Comparison of ENCODE assay signal across 15 cellular contexts in genomic region chr17:63932721-63933120, GRCh38. TPM values are rescaled to one million over a fixed set of nuclear protein-coding genes. Genes with fewer than 3 reads are reported as not detected.
DNase-seq lines count a peak whose midpoint lies in the region; ATAC-seq and TF ChIP-seq lines count a peak whose summit lies in the region.
"Had no signal": no experiment of that assay in that cellular context is flagged by ENCODE, and none has a peak within 500 bp of the region (broad histone marks: within the 10 kb centered on the region; RNA-seq: fewer than 3 reads in every experiment).

No MANE protein-coding gene starts in this region.

- no peak for DNase-seq in activated naive CD4-positive, alpha-beta T cell treated with anti-CD3 and anti-CD28 coated beads, Interleukin-2, amount 10 ng/mL, durations not matched to agents 7 days and 5 days
- no peak for DNase-seq in activated naive CD4-positive, alpha-beta T cell (lab: John Stamatoyannopoulos, UW)
- DNase-seq in T-helper 17 cell (no peak), osteoblast (ENCODE audit: insufficient read length, low spot score, missing footprints) (peak; percentile 71), NCI-H1436 (lab: John Stamatoyannopoulos, UW) (no peak), D341Med (ENCODE audit: low spot score) (no peak), GM23338 (ENCODE audit: low spot score) (no peak)
- DNase-seq: aorta, hypothalamus, mesenchymal stem cell, NCI-H1694 treated with DMSO at 0.1 percent for 48 hours, PC-9 had no signal

- H3K79me2 ChIP-seq in osteoblast (ENCODE audit: insufficient read depth, low read length) (no peaks in the 10 kb centered on the region), GM23338 (replicated peaks; ENCODE audit: insufficient read depth) (no peaks in the 10 kb centered on the region)

- no peak overlapping the region for H2AFZ ChIP-seq in osteoblast (ENCODE audit: low read length)
- H2AFZ ChIP-seq in GM23338 = no peak overlapping the region
- H2AFZ ChIP-seq: PC-9 had no signal

- H3K36me3 Mint-ChIP-seq in activated naive CD4-positive, alpha-beta T cell treated with anti-CD3 and anti-CD28 coated beads, Interleukin-2, amount 10 ng/mL, durations not matched to agents 7 days and 5 days = peaks cover 11% of the 10 kb centered on the region
- peaks cover 2% of the 10 kb centered on the region for H3K36me3 Mint-ChIP-seq in T-helper 17 cell (ENCODE audit: low read depth)
- H3K36me3 Mint-ChIP-seq in GM23338 (ENCODE audit: low read depth) = no peaks in the 10 kb centered on the region

- peak; percentile 6 for ATAC-seq in HG02571 (IDR thresholded peaks at IDR 0.05; ENCODE audit: unreplicated experiment)
- no peak for ATAC-seq in T-helper 17 cell
- ATAC-seq in GM23338 = no peak

- H3K4me3 ChIP-seq in osteoblast (ENCODE audit: insufficient read depth, low read length) = no peak overlapping the region
- H3K4me3 ChIP-seq in GM23338 = no peak overlapping the region
- H3K4me3 ChIP-seq: PC-9 had no signal

- H3F3A ChIP-seq in GM23338 (replicated peaks; ENCODE audit: low read depth) = no peaks in the 10 kb centered on the region

- CTCF ChIA-PET in activated naive CD4-positive, alpha-beta T cell treated with anti-CD3 and anti-CD28 coated beads, Interleukin-2, amount 10 ng/mL, durations not matched to agents 7 days and 5 days (lab: Charles Lee) = interaction anchor here (0.9 to 5.9 kb wide), 9 partner anchors 14 to 349 kb away, joined by 3 to 39 read pairs (median 7); partner anchors contain the start of genes CSHL1 and GH1

- H3K9me3 ChIP-seq in T-helper 17 cell (ENCODE audit: control insufficient read depth, low read length, poor library complexity, severe bottlenecking) (no peaks in the 10 kb centered on the region), osteoblast (ENCODE audit: low read depth, low read length) (no peaks in the 10 kb centered on the region)

- H3K4me1 Mint-ChIP-seq in activated naive CD4-positive, alpha-beta T cell treated with anti-CD3 and anti-CD28 coated beads, Interleukin-2, amount 10 ng/mL, durations not matched to agents 7 days and 5 days = peaks cover 32% of the 10 kb centered on the region
- peaks cover 21% of the 10 kb centered on the region for H3K4me1 Mint-ChIP-seq in T-helper 17 cell
- H3K4me1 Mint-ChIP-seq in GM23338 = peaks cover 17% of the 10 kb centered on the region

- H3K9me3 Mint-ChIP-seq in activated naive CD4-positive, alpha-beta T cell treated with anti-CD3 and anti-CD28 coated beads, Interleukin-2, amount 10 ng/mL, durations not matched to agents 7 days and 5 days = no peaks in the 10 kb centered on the region
- no peaks in the 10 kb centered on the region for H3K9me3 Mint-ChIP-seq in GM23338

- H3K9me2 ChIP-seq in GM23338 (ENCODE audit: insufficient read depth) = no peaks in the 10 kb centered on the region

- no peak overlapping the region for H3K4me2 ChIP-seq in osteoblast (ENCODE audit: insufficient read depth, low read length)
- H3K4me2 ChIP-seq in GM23338 = no peak overlapping the region
- H3K4me2 ChIP-seq: PC-9 had no signal

- no peaks in the 10 kb centered on the region for H3K36me3 ChIP-seq in osteoblast (ENCODE audit: insufficient read depth, low read length)
- H3K36me3 ChIP-seq in GM23338 (ENCODE audit: insufficient read depth) = no peaks in the 10 kb centered on the region

- H3K27ac Mint-ChIP-seq in activated naive CD4-positive, alpha-beta T cell treated with anti-CD3 and anti-CD28 coated beads, Interleukin-2, amount 10 ng/mL, durations not matched to agents 7 days and 5 days = peak overlapping the region; percentile 90
- H3K27ac Mint-ChIP-seq in T-helper 17 cell = peak overlapping the region; percentile 87
- no peak overlapping the region for H3K27ac Mint-ChIP-seq in GM23338

- peaks cover 2% of the 10 kb centered on the region for H3K27me3 ChIP-seq in osteoblast (ENCODE audit: insufficient read depth, low read length)
- no peaks in the 10 kb centered on the region for H3K27me3 ChIP-seq in GM23338 (ENCODE audit: insufficient read depth)

- H3K27ac ChIP-seq in osteoblast (ENCODE audit: low read depth, low read length) = no peak overlapping the region
- H3K27ac ChIP-seq in GM23338 (ENCODE audit: low read depth) = no peak overlapping the region
- H3K27ac ChIP-seq: PC-9 had no signal

- H3K4me3 Mint-ChIP-seq in activated naive CD4-positive, alpha-beta T cell treated with anti-CD3 and anti-CD28 coated beads, Interleukin-2, amount 10 ng/mL, durations not matched to agents 7 days and 5 days = peak overlapping the region; percentile 93
- H3K4me3 Mint-ChIP-seq in T-helper 17 cell (peak overlapping the region; percentile 96), GM23338 (no peak overlapping the region)

- TF ChIP-seq CTCF in osteoblast (IDR thresholded peaks at IDR 0.05; ENCODE audit: extremely low read depth, low read depth, low read length) = no peak
- TF ChIP-seq CTCF in GM23338 (conservative IDR thresholded peaks at IDR 0.05; ENCODE audit: low read depth in 2 of 2) = no peak

- H3K27me3 Mint-ChIP-seq in activated naive CD4-positive, alpha-beta T cell treated with anti-CD3 and anti-CD28 coated beads, Interleukin-2, amount 10 ng/mL, durations not matched to agents 7 days and 5 days = peaks cover 43% of the 10 kb centered on the region
- H3K27me3 Mint-ChIP-seq in T-helper 17 cell (no peaks in the 10 kb centered on the region), GM23338 (ENCODE audit: insufficient read depth, low read depth, poor library complexity) (peaks cover 8% of the 10 kb centered on the region)

- H3K4me1 ChIP-seq in osteoblast (ENCODE audit: insufficient read depth, low read length) (no peaks in the 10 kb centered on the region), GM23338 (ENCODE audit: insufficient read depth) (peaks cover 14% of the 10 kb centered on the region; the same call in 1 of the 2 replicates)

- no peaks in the 10 kb centered on the region for H4K20me1 ChIP-seq in osteoblast (ENCODE audit: insufficient read depth, low read length)
- no peaks in the 10 kb centered on the region for H4K20me1 ChIP-seq in GM23338 (replicated peaks; ENCODE audit: insufficient read depth)

TF ChIP-seq in GM23338, 12 proteins besides CTCF, POLR2A, EP300 and RAD21:
- TF ChIP-seq EZH2 (IDR thresholded peaks at IDR 0.05; ENCODE audit: low read depth, unreplicated experiment) (no peak), POLR2AphosphoS5 (IDR thresholded peaks at IDR 0.05; ENCODE audit: low read depth) (no peak)
TF ChIP-seq in GM23338: peak in this region for 0.

RNA-seq across cellular contexts. Expression of gene CD79B, which starts 0.6 kb away (rescaled TPM):
- total RNA-seq in T-helper 17 cell = 10 to 100 TPM; 19.5 to 31.1 TPM
- total RNA-seq in osteoblast = 0.36 and 0.59 TPM in 2 replicates
- total RNA-seq in GM23338 (2014; rRNA removed; shearing (Covaris generic)) = 1.3 and 3.0 TPM in 2 replicates
- polyA plus RNA-seq in GM23338 (2016; fragmentation: Nextera tagmentation; extraction: Ambion mirVana) = 1.5 and 2.5 TPM in 2 replicates
- total RNA-seq: PC-9, renal cortical epithelial cell had no signal

RNA-seq across cellular contexts. Expression of gene GH1, which starts 14.1 kb away (rescaled TPM):
- not detected for total RNA-seq in T-helper 17 cell
- not detected in 2 replicates for total RNA-seq in osteoblast
- not detected in 2 replicates for total RNA-seq in GM23338 (2014; rRNA removed; shearing (Covaris generic))
- polyA plus RNA-seq in GM23338 (2016; fragmentation: Nextera tagmentation; extraction: Ambion mirVana) = 0.57 TPM in 1 of 2 replicates, not detected in the other
- total RNA-seq: aorta, PC-9, renal cortical epithelial cell, urinary bladder had no signal
- polyA plus RNA-seq: aorta had no signal

RNA-seq across cellular contexts. Expression of gene CSHL1, which starts 21.7 kb away (rescaled TPM):
- total RNA-seq in T-helper 17 cell (not detected), osteoblast (not detected in 2 replicates)
- total RNA-seq in GM23338 (2014; rRNA removed; shearing (Covaris generic)) = not detected in 2 replicates
- 0.44 TPM in 1 of 2 replicates, not detected in the other for polyA plus RNA-seq in GM23338 (2016; fragmentation: Nextera tagmentation; extraction: Ambion mirVana)
- total RNA-seq: aorta, PC-9, renal cortical epithelial cell, urinary bladder had no signal
- polyA plus RNA-seq: aorta, urinary bladder had no signal

RNA-seq across cellular contexts. Expression of gene CSH1, which starts 36.3 kb away (rescaled TPM):
- total RNA-seq in T-helper 17 cell (10 to 100 TPM in 1 of 2 donors, 1 to 10 TPM in 1; 9.9 to 11.3 TPM), osteoblast (not detected in 2 replicates)
- not detected in 2 replicates for total RNA-seq in GM23338 (2014; rRNA removed; shearing (Covaris generic))
- 0.68 TPM in 1 of 2 replicates, not detected in the other for polyA plus RNA-seq in GM23338 (2016; fragmentation: Nextera tagmentation; extraction: Ambion mirVana)
- total RNA-seq: aorta, PC-9, renal cortical epithelial cell had no signal
- polyA plus RNA-seq: aorta, urinary bladder had no signal

RNA-seq across cellular contexts. Expression of gene SCN4A, which starts 40.0 kb away (rescaled TPM):
- under 1 TPM; 0.02 to 0.16 TPM for total RNA-seq in T-helper 17 cell
- total RNA-seq in osteoblast = under 0.01 TPM in 1 of 2 replicates, not detected in the other
- total RNA-seq in GM23338 (2014; rRNA removed; shearing (Covaris generic)) = 7.9 and 8.5 TPM in 2 replicates
- 2.3 and 2.5 TPM in 2 replicates for polyA plus RNA-seq in GM23338 (2016; fragmentation: Nextera tagmentation; extraction: Ambion mirVana)
- total RNA-seq: renal cortical epithelial cell had no signal
